8 cellular contexts compared by ENCODE assay signal in genomic region chr1:17436380-17437174, GRCh38. TPM values are rescaled to one million over a fixed set of nuclear protein-coding genes. Genes with fewer than 3 reads are reported as not detected.
A peak's percentile ranks its signal among the peaks of the same experiment; 100 is the strongest.
DNase-seq lines count a peak whose midpoint lies in the region; ATAC-seq and TF ChIP-seq lines count a peak whose summit lies in the region.

No MANE protein-coding gene starts in this region.

- POLR2A ChIA-PET in BJ (lab: Charles Lee) = no interaction called here

- H3K27ac ChIP-seq in MM.1S (ENCODE audit: low read length) = no peak overlapping the region
- H3K27ac ChIP-seq in dorsolateral prefrontal cortex = peak overlapping the region in 55 of 59 donors; percentile 27 to 95 (median 86)

- peak overlapping the region; percentile 64 to 68 for H3K27ac Mint-ChIP-seq in natural killer cell

- no peaks in the 10 kb centered on the region for H3K9me2 ChIP-seq in MM.1S (replicated peaks; ENCODE audit: insufficient read depth, low read length)

- CTCF ChIA-PET in BJ (lab: Yijun Ruan, JAX) = interaction anchor here (0.8 to 1.4 kb wide), 4 partner anchors 10 to 30 kb away, joined by 4 to 7 read pairs (median 4); no protein-coding TSS in a partner anchor

- peaks cover 21% of the 10 kb centered on the region for H3K4me1 ChIP-seq in MM.1S (ENCODE audit: low read length)

- H3K79me2 ChIP-seq in MM.1S (ENCODE audit: low read length) = peaks cover 69% of the 10 kb centered on the region

- H3K4me3 Mint-ChIP-seq in natural killer cell = peak overlapping the region; percentile 77

- H3K4me1 Mint-ChIP-seq in natural killer cell = peaks cover 28 to 57% of the 10 kb centered on the region in 2 donors

- DNase-seq in BJ (ENCODE audit: low read depth) (no peak), MM.1S (no peak), dorsolateral prefrontal cortex (no peak), natural killer cell (no peak), HK-2 (ENCODE audit: unreplicated experiment) (no peak)

- H3K4me3 ChIP-seq in BJ (ENCODE audit: low read depth, low read length) (peak overlapping the region; percentile 73), MM.1S (ENCODE audit: low read length) (peak overlapping the region; percentile 73), dorsolateral prefrontal cortex (peak overlapping the region; percentile 45 to 85 (median 73))

- peaks cover 5 to 13% of the 10 kb centered on the region in 2 donors for H3K27me3 Mint-ChIP-seq in natural killer cell (ENCODE audit: low read depth in 2 of 2)

- H3K36me3 ChIP-seq in BJ (ENCODE audit: control insufficient read depth, insufficient read depth, low read length) (peaks cover 5% of the 10 kb centered on the region), MM.1S (replicated peaks; ENCODE audit: insufficient read depth, low read length) (peaks cover 9% of the 10 kb centered on the region)

- H3K9me3 Mint-ChIP-seq in natural killer cell = no peaks in the 10 kb centered on the region

- H4K20me1 ChIP-seq in MM.1S (ENCODE audit: insufficient read depth, low read length) = peaks cover 47% of the 10 kb centered on the region

- TF ChIP-seq CTCF in BJ (IDR thresholded peaks at IDR 0.05; ENCODE audit: insufficient read depth, low read depth, low read length) = no peak
- TF ChIP-seq CTCF in MM.1S (IDR thresholded peaks at IDR 0.05; ENCODE audit: low read length) = no peak
- TF ChIP-seq CTCF in dorsolateral prefrontal cortex (IDR thresholded peaks at IDR 0.05 in 54 of 56, conservative IDR thresholded peaks at IDR 0.05 in 2 of 56; ENCODE audit: low read depth in 1 of 56, partially characterized antibody in 56 of 56) = no peak
- no peak for TF ChIP-seq CTCF in natural killer cell (IDR thresholded peaks at IDR 0.05)

- no peaks in the 10 kb centered on the region for H3K27me3 ChIP-seq in BJ (ENCODE audit: control insufficient read depth, insufficient read depth, low read length)
- no peaks in the 10 kb centered on the region for H3K27me3 ChIP-seq in MM.1S (replicated peaks; ENCODE audit: insufficient read depth, low read length)
- H3K27me3 ChIP-seq in dorsolateral prefrontal cortex = no peaks in the 10 kb centered on the region

- H3K9ac ChIP-seq in MM.1S (ENCODE audit: low read length) = peak overlapping the region; percentile 64; the same call in 1 of the 2 replicates

- intact Hi-C loops in dorsolateral prefrontal cortex (cut with DNase I) (loop anchor here in 1 of 2 donors (10.0 kb wide), 3 partner anchors 192 to 382 kb away; partner anchors contain the start of genes PADI3 and SDHB), natural killer cell (cut with micrococcal nuclease) (no loop called here)

- H3F3A ChIP-seq in MM.1S (ENCODE audit: insufficient read depth, low read length) = peaks cover 26% of the 10 kb centered on the region

- no peak overlapping the region for H2AFZ ChIP-seq in MM.1S (ENCODE audit: low read length)

- H3K4me2 ChIP-seq in MM.1S (ENCODE audit: low read depth, low read length) = peak overlapping the region; percentile 91

- H3K36me3 Mint-ChIP-seq in natural killer cell = no peaks in the 10 kb centered on the region

- no peaks in the 10 kb centered on the region for H3K9me3 ChIP-seq in MM.1S (replicated peaks; ENCODE audit: insufficient read depth, low read length)

- ATAC-seq in natural killer cell = no peak
- ATAC-seq in GM21515 (IDR thresholded peaks at IDR 0.05; ENCODE audit: unreplicated experiment) = no peak
- ATAC-seq in HG03469 (IDR thresholded peaks at IDR 0.05; ENCODE audit: unreplicated experiment) = no peak
- ATAC-seq in GM21825 (IDR thresholded peaks at IDR 0.05; ENCODE audit: unreplicated experiment) = no peak

RNA-seq across cellular contexts. Expression of gene RCC2, which starts 2.9 kb away (rescaled TPM):
- 32.9 and 42.2 TPM in 2 replicates for polyA plus RNA-seq in BJ (2011; rRNA removed)
- 36.7 and 72.0 TPM in 2 replicates for polyA minus RNA-seq in BJ (2011; rRNA and poly(A)+ RNA removed)
- total RNA-seq in dorsolateral prefrontal cortex (10 to 100 TPM; 22.3 to 50.7 (median 35.3) TPM), natural killer cell (10 to 100 TPM; 55.2 to 76.8 (median 73.2) TPM)
